ENCODE assay signal across 1 cellular context in the genomic region with DNA sequence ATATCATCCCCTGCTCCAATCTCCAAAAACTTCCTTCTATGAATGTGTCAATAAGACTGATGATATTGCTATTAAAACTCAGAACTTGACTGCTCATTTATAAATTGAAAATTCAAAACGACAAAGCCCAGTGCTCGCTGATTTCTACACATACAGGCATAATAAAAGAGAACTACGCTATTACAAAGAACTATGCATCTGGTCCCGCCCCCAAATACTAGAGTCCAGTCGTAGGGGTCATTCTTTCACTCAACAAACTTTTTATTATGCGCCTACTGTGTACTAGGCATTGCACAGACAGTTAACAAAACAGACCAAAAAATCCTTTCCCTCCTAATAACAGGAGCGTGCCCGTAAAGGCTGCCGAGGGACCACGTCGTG.
A peak's percentile ranks its signal among the peaks of the same experiment; 100 is the strongest.
TF ChIP-seq lines count a peak whose summit lies in the region.

No MANE protein-coding gene starts in this region.

TF ChIP-seq in H1, 55 proteins besides CTCF, POLR2A, EP300 and RAD21:
- TF ChIP-seq KDM4A (IDR thresholded peaks at IDR 0.05; ENCODE audit: low read depth, low read length, severe bottlenecking) (no peak), SUZ12 (IDR thresholded peaks at IDR 0.05; ENCODE audit: low read length) (no peak), POLR2AphosphoS5 (IDR thresholded peaks at IDR 0.05; ENCODE audit: low read depth, low read length) (no peak), KDM5A (IDR thresholded peaks at IDR 0.05; ENCODE audit: low read length) (no peak)
- TF ChIP-seq, protein P1, sequence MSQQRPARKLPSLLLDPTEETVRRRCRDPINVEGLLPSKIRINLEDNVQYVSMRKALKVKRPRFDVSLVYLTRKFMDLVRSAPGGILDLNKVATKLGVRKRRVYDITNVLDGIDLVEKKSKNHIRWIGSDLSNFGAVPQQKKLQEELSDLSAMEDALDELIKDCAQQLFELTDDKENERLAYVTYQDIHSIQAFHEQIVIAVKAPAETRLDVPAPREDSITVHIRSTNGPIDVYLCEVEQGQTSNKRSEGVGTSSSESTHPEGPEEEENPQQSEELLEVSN (IDR thresholded peaks at IDR 0.05) = peak; percentile 76; the same call in 1 of the 2 replicates
